Comparison of ENCODE assay signal across 8 cellular contexts in the genomic region with DNA sequence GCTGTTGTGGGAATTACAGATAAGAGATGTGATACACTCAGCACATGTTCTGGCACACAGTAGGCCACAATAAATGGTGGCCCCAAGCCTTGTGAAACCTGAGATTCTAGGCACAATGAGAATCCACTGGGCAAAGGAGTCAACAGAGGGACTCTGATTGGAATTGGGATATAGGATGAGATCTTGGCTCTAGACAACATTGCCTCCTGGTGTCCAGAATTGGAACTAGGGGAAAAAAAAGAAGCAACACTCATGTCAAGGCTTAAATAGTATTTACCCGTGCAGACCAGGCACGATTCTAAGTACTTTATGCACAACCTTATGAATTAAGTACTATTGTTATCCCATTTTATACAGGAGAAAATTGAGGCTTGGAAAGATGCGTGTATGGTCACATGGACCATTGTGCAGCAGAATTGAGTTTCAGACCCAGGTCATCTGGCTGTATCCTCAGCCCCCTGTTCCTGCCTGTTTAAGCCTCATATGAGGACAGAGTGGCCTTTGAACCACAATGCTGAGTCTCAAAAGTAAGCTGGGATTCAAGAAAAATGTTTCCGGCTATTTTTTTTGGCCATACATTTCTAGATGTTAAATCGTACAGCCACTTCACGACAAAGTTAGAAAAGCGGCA.
DNase-seq lines count a peak whose midpoint lies in the region; ATAC-seq and TF ChIP-seq lines count a peak whose summit lies in the region.

No MANE protein-coding gene starts in this region.

- H3K4me3 ChIP-seq in HAP-1 (no peak overlapping the region), dorsolateral prefrontal cortex (no peak overlapping the region)

- H3K4me1 ChIP-seq in HAP-1, result no peaks in the 10 kb centered on the region

- intact Hi-C loops in dorsolateral prefrontal cortex (cut with DNase I), result loop anchor here (1.0 to 5.0 kb wide), 2 partner anchors 168 to 170 kb away; no protein-coding TSS in a partner anchor

- TF ChIP-seq CTCF in dorsolateral prefrontal cortex (IDR thresholded peaks at IDR 0.05 in 54 of 56, conservative IDR thresholded peaks at IDR 0.05 in 2 of 56; ENCODE audit: low read depth in 1 of 56, partially characterized antibody in 56 of 56), result peak; percentile 55 to 86 (median 74)

- in situ Hi-C loops in HAP-1 (cut with MboI; ENCODE audit: low sequenced_read_pairs), result loop anchor here (5.0 to 25.0 kb wide), 2 partner anchors 168 to 588 kb away; no protein-coding TSS in a partner anchor

- H3K36me3 ChIP-seq in HAP-1 (replicated peaks), result no peaks in the 10 kb centered on the region

- peaks cover 2% of the 10 kb centered on the region; the same call in 1 of the 2 replicates for H3K27me3 ChIP-seq in HAP-1 (ENCODE audit: low read depth)
- peaks cover 0 to 7% (median 0%) of the 10 kb centered on the region in 45 donors for H3K27me3 ChIP-seq in dorsolateral prefrontal cortex

- ATAC-seq in HG02623 (IDR thresholded peaks at IDR 0.05; ENCODE audit: unreplicated experiment), result no peak

- DNase-seq in COLO668 (lab: John Stamatoyannopoulos, UW; ENCODE audit: unreplicated experiment) (peak; percentile 59), HAP-1 (ENCODE audit: low spot score in 2 of 2) (peak; percentile 51 to 61), NCI-H748 (lab: John Stamatoyannopoulos, UW; ENCODE audit: unreplicated experiment) (peak; percentile 60), dorsolateral prefrontal cortex (no peak), myocyte (ENCODE audit: low read depth) (peak; percentile 40), middle frontal gyrus (ENCODE audit: extremely low spot score, low spot score) (no peak)
- no peak for DNase-seq in effector CD4-positive, alpha-beta T cell

- H3K27ac ChIP-seq in dorsolateral prefrontal cortex, result peak overlapping the region in 1 of 59 donors; percentile 89

- H3K9me3 ChIP-seq in HAP-1, result no peaks in the 10 kb centered on the region

Comparison
In these comparisons a context has a peak if more than half of its experiments do, and no peak if none do; other contexts are left out.
1. DNase-seq: peak in COLO668 (single experiment), HAP-1 (2 of 2), NCI-H748 (single experiment) and myocyte (single experiment); none in dorsolateral prefrontal cortex (0 of 10), effector CD4-positive, alpha-beta T cell (single experiment) and middle frontal gyrus (single experiment).